Comparison of ENCODE assay signal across 1 cellular context in genomic region chr16:70250748-70251650, GRCh38.
TF ChIP-seq lines count a peak whose summit lies in the region.

No MANE protein-coding gene starts in this region.

TF ChIP-seq in HepG2, 621 proteins besides CTCF, POLR2A, EP300 and RAD21 (continued from another document):
- no peak for TF ChIP-seq HMGXB3 (CRISPR knock-in tag; IDR thresholded peaks at IDR 0.05; ENCODE audit: borderline replicate concordance)
- TF ChIP-seq ZNF354B (CRISPR knock-in tag; IDR thresholded peaks at IDR 0.05) = no peak
- 0 out of 2 replicates have a peak, but pooled peaks have one; percentile 71 for TF ChIP-seq ZNF598 (CRISPR knock-in tag; IDR thresholded peaks at IDR 0.05; ENCODE audit: borderline replicate concordance)
- TF ChIP-seq ZNF24 (IDR thresholded peaks at IDR 0.05) = no peak
- no peak for TF ChIP-seq KDM1A (CRISPR knock-in tag; IDR thresholded peaks at IDR 0.05)
- TF ChIP-seq ZBTB7B (CRISPR knock-in tag; IDR thresholded peaks at IDR 0.05) = peak; percentile 68
- no peak for TF ChIP-seq PRPF4 (IDR thresholded peaks at IDR 0.05; ENCODE audit: low read depth, low read length, poor library complexity, severe bottlenecking)
- no peak for TF ChIP-seq ESRRA (CRISPR knock-in tag; IDR thresholded peaks at IDR 0.05; ENCODE audit: low read depth)
- TF ChIP-seq ZNF83 (CRISPR knock-in tag; IDR thresholded peaks at IDR 0.05; ENCODE audit: borderline replicate concordance) = peak; percentile 72; the same call in 1 of the 2 replicates
- TF ChIP-seq GATA4 (IDR thresholded peaks at IDR 0.05; ENCODE audit: borderline replicate concordance, low read depth) = no peak
- 0 out of 2 replicates have a peak, but pooled peaks have one; percentile 22 for TF ChIP-seq DRAP1 (CRISPR knock-in tag; IDR thresholded peaks at IDR 0.05)
- no peak for TF ChIP-seq FOXK1 (CRISPR knock-in tag; IDR thresholded peaks at IDR 0.05; ENCODE audit: borderline replicate concordance, low read depth)
- no peak for TF ChIP-seq ZKSCAN1 (IDR thresholded peaks at IDR 0.05; ENCODE audit: low read length)
- TF ChIP-seq SNAPC5 (CRISPR knock-in tag; IDR thresholded peaks at IDR 0.05; ENCODE audit: borderline replicate concordance) = 0 out of 2 replicates have a peak, but pooled peaks have one; percentile 32
- 0 out of 2 replicates have a peak, but pooled peaks have one; percentile 33 for TF ChIP-seq PBX3 (CRISPR knock-in tag; IDR thresholded peaks at IDR 0.05; ENCODE audit: borderline replicate concordance)
- no peak for TF ChIP-seq RELA (CRISPR knock-in tag; IDR thresholded peaks at IDR 0.05)
- no peak for TF ChIP-seq HMGA1 (CRISPR knock-in tag; conservative IDR thresholded peaks at IDR 0.05)
- peak; percentile 68; the same call in 1 of the 2 replicates for TF ChIP-seq ZNF567 (CRISPR knock-in tag; IDR thresholded peaks at IDR 0.05; ENCODE audit: borderline replicate concordance)
- no peak for TF ChIP-seq KAT2B (IDR thresholded peaks at IDR 0.05; ENCODE audit: borderline replicate concordance, low read depth, low read length)
- TF ChIP-seq ZNF616 (CRISPR knock-in tag; IDR thresholded peaks at IDR 0.05; ENCODE audit: low read depth) = no peak
- TF ChIP-seq ZFY (CRISPR knock-in tag; IDR thresholded peaks at IDR 0.05) = peak; percentile 91
- TF ChIP-seq MXI1 (IDR thresholded peaks at IDR 0.05; ENCODE audit: borderline replicate concordance, low read depth, low read length) = peak; percentile 74
- TF ChIP-seq SKI (IDR thresholded peaks at IDR 0.05; ENCODE audit: partially characterized antibody) = peak; percentile 30
- peak; percentile 55 for TF ChIP-seq HOXA3 (CRISPR knock-in tag; IDR thresholded peaks at IDR 0.05)
- TF ChIP-seq GRHL1 (CRISPR knock-in tag; conservative IDR thresholded peaks at IDR 0.05) = no peak
- no peak; the same call in none of the 2 replicates for TF ChIP-seq MXD4 (CRISPR knock-in tag; IDR thresholded peaks at IDR 0.05)
- no peak for TF ChIP-seq NFATC3 (CRISPR knock-in tag; IDR thresholded peaks at IDR 0.05)
- TF ChIP-seq MNT (IDR thresholded peaks at IDR 0.05) = no peak
- TF ChIP-seq AHDC1 (CRISPR knock-in tag; IDR thresholded peaks at IDR 0.05; ENCODE audit: borderline replicate concordance) = no peak
